25 cellular contexts compared by ENCODE assay signal in genomic region chr15:56148099-56148498, GRCh38.
"Had no signal": no experiment of that assay in that cellular context is flagged by ENCODE, and none has a peak within 500 bp of the region (broad histone marks: within the 10 kb centered on the region; RNA-seq: fewer than 3 reads in every experiment).

No MANE protein-coding gene starts in this region.

- H3K4me3 Mint-ChIP-seq: immature natural killer cell; natural killer cell; stimulated activated effector memory CD8-positive, alpha-beta T cell treated with anti-CD3 and anti-CD28 coated beads, Interleukin-12 subunit alpha, Interleukin-12 subunit beta, amount 100 ng/mL, for 72 hours had no signal

- H3K9me3 ChIP-seq: lower lobe of right lung, ovary, psoas muscle, sigmoid colon, stomach, thyroid gland, vagina had no signal

- H3K36me3 Mint-ChIP-seq: natural killer cell had no signal

- H3K27ac ChIP-seq: dorsolateral prefrontal cortex, epithelial cell of prostate, lower lobe of right lung, ovary, psoas muscle, sigmoid colon, stomach, thyroid gland, vagina had no signal

- H3K9me3 Mint-ChIP-seq: immature natural killer cell; natural killer cell; stimulated activated effector memory CD8-positive, alpha-beta T cell treated with anti-CD3 and anti-CD28 coated beads, Interleukin-12 subunit alpha, Interleukin-12 subunit beta, amount 100 ng/mL, for 72 hours had no signal

- H3K4me1 ChIP-seq: lower lobe of right lung, stomach, thyroid gland, vagina had no signal

- H3K27me3 ChIP-seq: dorsolateral prefrontal cortex, ovary, sigmoid colon, stomach, thyroid gland, vagina had no signal

- H3K27ac Mint-ChIP-seq: natural killer cell; stimulated activated effector memory CD8-positive, alpha-beta T cell treated with anti-CD3 and anti-CD28 coated beads, Interleukin-12 subunit alpha, Interleukin-12 subunit beta, amount 100 ng/mL, for 72 hours had no signal

- H3K4me3 ChIP-seq: dorsolateral prefrontal cortex, lower lobe of right lung, ovary, psoas muscle, sigmoid colon, stomach, thyroid gland, vagina had no signal

- ATAC-seq: esophagus mucosa; left colon; left ventricle myocardium superior; lower lobe of right lung; natural killer cell; psoas muscle; right cardiac atrium; stimulated activated effector memory CD8-positive, alpha-beta T cell treated with anti-CD3 and anti-CD28 coated beads, Interleukin-12 subunit alpha, Interleukin-12 subunit beta, amount 100 ng/mL, for 72 hours had no signal

- H3K36me3 ChIP-seq: lower lobe of right lung, ovary, thyroid gland, vagina had no signal

- DNase-seq: dorsolateral prefrontal cortex; effector CD4-positive, alpha-beta T cell; hypothalamus; immature natural killer cell; islet precursor cell; kidney glomerular epithelial cell; left colon; left ventricle myocardium superior; lower lobe of right lung; natural killer cell; occipital lobe; ovary; posterior cingulate gyrus; psoas muscle; right cardiac atrium; sigmoid colon; stimulated activated CD4-positive, alpha-beta T cell treated with anti-CD3 and anti-CD28 coated beads, Interleukin-2, amount 100 ng/mL, for 24 hours; stimulated activated CD4-positive, alpha-beta T cell treated with anti-CD3 and anti-CD28 coated beads, Interleukin-4, amount 100 ng/mL, for 24 hours; stimulated activated naive CD4-positive, alpha-beta T cell treated with Interleukin-2 at 50 U/mL for 16 hours; stomach; thyroid gland had no signal
